Comparison of ENCODE assay signal across 21 cellular contexts in the genomic region with DNA sequence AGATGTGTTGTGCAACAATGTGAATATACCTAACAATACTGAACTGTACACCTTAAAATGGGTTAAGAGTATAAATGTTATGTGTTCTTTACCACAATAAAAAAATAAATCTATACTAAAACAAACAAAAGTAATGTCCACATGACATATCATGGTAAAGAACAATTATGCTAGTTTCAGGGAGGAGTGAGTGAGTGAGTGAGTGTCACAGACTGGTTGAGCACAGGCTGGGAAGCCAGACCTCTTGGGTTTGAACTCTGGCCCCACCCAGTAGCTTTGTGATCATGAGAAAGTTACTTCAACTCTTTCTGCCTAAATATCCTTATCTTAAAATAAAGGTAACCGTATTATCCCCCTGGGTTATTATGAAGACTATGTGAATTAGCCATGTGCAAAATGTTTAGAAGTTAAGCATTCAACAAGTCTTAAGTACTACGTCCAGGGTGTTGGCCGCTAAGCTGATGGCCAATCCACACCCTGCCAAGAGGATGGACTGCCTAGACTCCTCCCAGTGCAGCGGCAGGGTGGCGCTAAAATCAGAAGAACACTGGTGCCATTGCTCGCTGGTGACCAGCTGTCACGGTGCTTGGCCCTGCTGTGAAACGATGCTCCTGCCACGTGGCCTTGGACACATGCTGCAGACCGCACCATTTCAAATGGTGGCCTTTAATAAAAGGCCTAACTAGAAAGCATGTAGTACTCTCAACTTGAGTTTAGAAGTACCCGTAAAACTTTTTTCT.
"Had no signal": no experiment of that assay in that cellular context is flagged by ENCODE, and none has a peak within 500 bp of the region (broad histone marks: within the 10 kb centered on the region; RNA-seq: fewer than 3 reads in every experiment).

No MANE protein-coding gene starts in this region.

- H3K36me3 Mint-ChIP-seq: activated naive CD4-positive, alpha-beta T cell treated with anti-CD3 and anti-CD28 coated beads, Interleukin-2, amount 10 ng/mL, durations not matched to agents 7 days and 5 days had no signal

- H3K9me3 Mint-ChIP-seq: activated CD8-positive, alpha-beta T cell treated with anti-CD3 and anti-CD28 coated beads for 36 hours; activated naive CD4-positive, alpha-beta T cell treated with anti-CD3 and anti-CD28 coated beads, Interleukin-2, amount 10 ng/mL, durations not matched to agents 7 days and 5 days; activated naive CD8-positive, alpha-beta T cell treated with anti-CD3 and anti-CD28 coated beads for 36 hours; activated T-cell treated with anti-CD3 and anti-CD28 coated beads, Interleukin-2, amount 50 U/mL, for 72 hours; activated T-helper 2 cell treated with anti-CD3 and anti-CD28 coated beads, Interferon-gamma antibody, Interleukin-2, Interleukin-4, amounts not matched to agents 10 μg/mL and 5 μg/mL and 100 μg/mL, durations not matched to agents 14 hours and 24 hours and 36 hours had no signal

- H3K27ac Mint-ChIP-seq: activated CD4-positive, alpha-beta T cell treated with anti-CD3 and anti-CD28 coated beads for 36 hours; activated CD8-positive, alpha-beta T cell treated with anti-CD3 and anti-CD28 coated beads for 36 hours; activated naive CD4-positive, alpha-beta T cell treated with anti-CD3 and anti-CD28 coated beads, Interleukin-2, amount 10 ng/mL, durations not matched to agents 7 days and 5 days; activated naive CD8-positive, alpha-beta T cell treated with anti-CD3 and anti-CD28 coated beads for 36 hours; activated T-cell treated with anti-CD3 and anti-CD28 coated beads, Interleukin-2, amount 50 U/mL, for 72 hours; activated T-helper 2 cell treated with anti-CD3 and anti-CD28 coated beads, Interferon-gamma antibody, Interleukin-2, Interleukin-4, amounts not matched to agents 10 μg/mL and 5 μg/mL and 100 μg/mL, durations not matched to agents 14 hours and 24 hours and 36 hours had no signal

- ATAC-seq: activated CD4-positive, alpha-beta T cell treated with anti-CD3 and anti-CD28 coated beads for 36 hours; activated CD8-positive, alpha-beta T cell treated with anti-CD3 and anti-CD28 coated beads for 36 hours; activated T-cell treated with anti-CD3 and anti-CD28 coated beads, Interleukin-2, amount 50 U/mL, for 72 hours; Panc1 had no signal

- H3K4me2 ChIP-seq: SK-N-SH had no signal

- DNase-seq: activated CD4-positive, alpha-beta T cell treated with anti-CD3 and anti-CD28 coated beads for 36 hours; activated CD4-positive, CD25-positive, alpha-beta regulatory T cell; activated CD8-positive, alpha-beta memory T cell treated with anti-CD3 and anti-CD28 coated beads, Interleukin-2, amount 50 U/mL, for 4 hours; activated CD8-positive, alpha-beta T cell treated with anti-CD3 and anti-CD28 coated beads for 36 hours; activated gamma-delta T cell treated with Interleukin-2 at 50 U/mL for 16 hours; activated naive CD4-positive, alpha-beta T cell treated with anti-CD3 and anti-CD28 coated beads, Interleukin-2, amount 10 ng/mL, durations not matched to agents 7 days and 5 days; activated naive CD8-positive, alpha-beta T cell treated with anti-CD3 and anti-CD28 coated beads for 36 hours; activated T-cell treated with anti-CD3 and anti-CD28 coated beads, Interleukin-2, amount 50 U/mL, for 72 hours; anterior cingulate cortex; NCI-H1092; NCI-H1930; NCI-H2107; NCI-H2171 treated with DMSO at 0.1 percent for 48 hours; NCI-H226; NCI-H526; RPMI8226; SK-N-SH; T-helper 1 cell had no signal

- H3K9me2 ChIP-seq: SK-N-SH had no signal

- H3K27ac ChIP-seq: VCaP had no signal

- H3K9me3 ChIP-seq: SK-N-SH had no signal

- H3K9ac ChIP-seq: SK-N-SH had no signal

- H3K27me3 Mint-ChIP-seq: activated CD8-positive, alpha-beta T cell treated with anti-CD3 and anti-CD28 coated beads for 36 hours; activated naive CD4-positive, alpha-beta T cell treated with anti-CD3 and anti-CD28 coated beads, Interleukin-2, amount 10 ng/mL, durations not matched to agents 7 days and 5 days; activated naive CD8-positive, alpha-beta T cell treated with anti-CD3 and anti-CD28 coated beads for 36 hours had no signal

- H3K4me3 Mint-ChIP-seq: activated CD4-positive, alpha-beta T cell treated with anti-CD3 and anti-CD28 coated beads for 36 hours; activated CD8-positive, alpha-beta T cell treated with anti-CD3 and anti-CD28 coated beads for 36 hours; activated naive CD4-positive, alpha-beta T cell treated with anti-CD3 and anti-CD28 coated beads, Interleukin-2, amount 10 ng/mL, durations not matched to agents 7 days and 5 days; activated naive CD8-positive, alpha-beta T cell treated with anti-CD3 and anti-CD28 coated beads for 36 hours; activated T-cell treated with anti-CD3 and anti-CD28 coated beads, Interleukin-2, amount 50 U/mL, for 72 hours had no signal
